8 cellular contexts compared by ENCODE assay signal in genomic region chr16:25107466-25107792, GRCh38. TPM values are rescaled to one million over a fixed set of nuclear protein-coding genes. Genes with fewer than 3 reads are reported as not detected.
DNase-seq lines count a peak whose midpoint lies in the region; ATAC-seq and TF ChIP-seq lines count a peak whose summit lies in the region.

No MANE protein-coding gene starts in this region.

- no peak for TF ChIP-seq POLR2A in GM18505 (IDR thresholded peaks at IDR 0.05; ENCODE audit: borderline replicate concordance, extremely low read depth, insufficient read depth, insufficient read length)

- H3K4me1 Mint-ChIP-seq in T-helper 1 cell treated with Interleukin-12 subunit alpha and Interleukin-12 subunit beta and Interleukin-4 antibody, amounts not matched to agents 30 μg/mL and 1 μg/mL, for 36 hours (ENCODE audit: low read depth): peaks cover 40% of the 10 kb centered on the region
- H3K4me1 Mint-ChIP-seq in activated naive CD8-positive, alpha-beta T cell treated with anti-CD3 and anti-CD28 coated beads for 36 hours: peaks cover 30% of the 10 kb centered on the region

- H3K27ac ChIP-seq in iPS-20b (ENCODE audit: low read length) (no peak overlapping the region), stomach smooth muscle (ENCODE audit: low read length) (peak overlapping the region; percentile 88)

- H3K36me3 ChIP-seq in iPS-20b (ENCODE audit: insufficient read depth, low read depth, low read length) (no peaks in the 10 kb centered on the region), stomach smooth muscle (ENCODE audit: control insufficient read depth in 2 of 2, insufficient read depth in 2 of 2, low read length in 2 of 2) (no peaks in the 10 kb centered on the region)

- peaks cover 13% of the 10 kb centered on the region; the same call in 1 of the 2 replicates for H3K4me1 ChIP-seq in iPS-20b (ENCODE audit: insufficient read depth, low read length)
- peaks cover 34% of the 10 kb centered on the region for H3K4me1 ChIP-seq in stomach smooth muscle (ENCODE audit: control insufficient read depth, insufficient read depth, low read length)

- H3K9ac ChIP-seq in iPS-20b (ENCODE audit: low read depth, low read length) (peak overlapping the region; percentile 89), stomach smooth muscle (ENCODE audit: low read length in 2 of 2) (peak overlapping the region; percentile 91 to 97)

- H3K9me3 Mint-ChIP-seq in T-helper 1 cell treated with Interleukin-12 subunit alpha and Interleukin-12 subunit beta and Interleukin-4 antibody, amounts not matched to agents 30 μg/mL and 1 μg/mL, for 36 hours: no peaks in the 10 kb centered on the region
- no peaks in the 10 kb centered on the region for H3K9me3 Mint-ChIP-seq in activated naive CD8-positive, alpha-beta T cell treated with anti-CD3 and anti-CD28 coated beads for 36 hours

- no peaks in the 10 kb centered on the region for H3K36me3 Mint-ChIP-seq in T-helper 1 cell treated with Interleukin-12 subunit alpha and Interleukin-12 subunit beta and Interleukin-4 antibody, amounts not matched to agents 30 μg/mL and 1 μg/mL, for 36 hours (ENCODE audit: low read depth)
- H3K36me3 Mint-ChIP-seq in activated naive CD8-positive, alpha-beta T cell treated with anti-CD3 and anti-CD28 coated beads for 36 hours: peaks cover 14% of the 10 kb centered on the region

- ATAC-seq in GM18505 (IDR thresholded peaks at IDR 0.05; ENCODE audit: unreplicated experiment) (no peak), GM19397 (IDR thresholded peaks at IDR 0.05; ENCODE audit: unreplicated experiment) (no peak)

- peak overlapping the region; percentile 97 for H3K4me3 Mint-ChIP-seq in T-helper 1 cell treated with Interleukin-12 subunit alpha and Interleukin-12 subunit beta and Interleukin-4 antibody, amounts not matched to agents 30 μg/mL and 1 μg/mL, for 36 hours
- peak overlapping the region; percentile 90 for H3K4me3 Mint-ChIP-seq in activated naive CD8-positive, alpha-beta T cell treated with anti-CD3 and anti-CD28 coated beads for 36 hours

- H3K27me3 ChIP-seq in iPS-20b (ENCODE audit: insufficient read depth, low read length) (peaks cover 8% of the 10 kb centered on the region; the same call in 1 of the 2 replicates), stomach smooth muscle (ENCODE audit: control insufficient read depth in 1 of 2, insufficient read depth in 2 of 2, low read length in 2 of 2) (no peaks in the 10 kb centered on the region)

- H3K27me3 Mint-ChIP-seq in T-helper 1 cell treated with Interleukin-12 subunit alpha and Interleukin-12 subunit beta and Interleukin-4 antibody, amounts not matched to agents 30 μg/mL and 1 μg/mL, for 36 hours (ENCODE audit: low read depth): no peaks in the 10 kb centered on the region
- H3K27me3 Mint-ChIP-seq in activated naive CD8-positive, alpha-beta T cell treated with anti-CD3 and anti-CD28 coated beads for 36 hours: no peaks in the 10 kb centered on the region

- peak overlapping the region; percentile 94 for H3K27ac Mint-ChIP-seq in T-helper 1 cell treated with Interleukin-12 subunit alpha and Interleukin-12 subunit beta and Interleukin-4 antibody, amounts not matched to agents 30 μg/mL and 1 μg/mL, for 36 hours
- H3K27ac Mint-ChIP-seq in activated naive CD8-positive, alpha-beta T cell treated with anti-CD3 and anti-CD28 coated beads for 36 hours: peak overlapping the region; percentile 91

- peak overlapping the region; percentile 77 for H3K4me3 ChIP-seq in iPS-20b (ENCODE audit: low read length)
- H3K4me3 ChIP-seq in stomach smooth muscle (ENCODE audit: low read length in 2 of 2): peak overlapping the region; percentile 76 to 94

- no peak for DNase-seq in T-helper 1 cell
- DNase-seq in activated naive CD8-positive, alpha-beta T cell treated with anti-CD3 and anti-CD28 coated beads for 36 hours: no peak
- no peak for DNase-seq in islet precursor cell

- H3K9me3 ChIP-seq in iPS-20b (ENCODE audit: insufficient read depth, low read depth, low read length): no peaks in the 10 kb centered on the region
- no peaks in the 10 kb centered on the region for H3K9me3 ChIP-seq in stomach smooth muscle (ENCODE audit: control insufficient read depth in 2 of 2, low read length in 2 of 2)

RNA-seq across cellular contexts. Expression of gene LCMT1, which starts 4.1 kb away (rescaled TPM):
- 10 to 100 TPM; 43.9 to 44.1 TPM for total RNA-seq in activated naive CD8-positive, alpha-beta T cell treated with anti-CD3 and anti-CD28 coated beads for 36 hours
